In the genomic region with DNA sequence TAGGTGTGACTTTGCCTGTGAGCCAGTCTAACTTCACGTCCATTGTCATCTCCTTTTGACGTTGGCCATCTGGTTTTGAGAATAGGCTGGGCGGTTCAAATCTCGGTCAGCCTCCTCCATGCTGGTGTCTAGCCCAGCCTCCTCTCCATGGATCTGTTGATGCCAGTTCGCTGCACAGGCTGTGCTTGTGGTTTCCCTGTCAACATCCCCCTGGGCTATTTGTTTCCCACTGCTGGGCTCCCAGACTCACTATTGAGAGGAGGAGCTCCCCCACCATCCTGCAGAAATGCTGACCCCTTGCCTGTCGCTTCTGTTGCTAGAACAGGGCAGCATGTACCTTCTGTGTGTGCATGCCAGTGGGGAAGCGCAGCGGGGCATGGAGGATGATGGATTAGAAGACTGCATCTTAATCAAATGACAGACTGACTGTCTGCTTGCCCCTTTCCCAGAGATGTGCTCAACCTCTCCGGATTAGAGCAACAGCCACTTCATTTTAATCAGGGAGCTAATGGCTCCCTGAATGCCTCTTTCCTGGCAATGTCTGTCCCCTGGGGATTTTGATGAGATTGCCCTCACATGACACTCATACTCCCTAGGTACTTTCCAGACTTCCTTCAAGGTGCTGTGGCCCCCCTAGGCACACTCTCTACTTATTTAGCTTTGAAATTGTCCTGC, we compare ENCODE assay signal across 26 cellular contexts.
DNase-seq lines count a peak whose midpoint lies in the region; TF ChIP-seq lines count a peak whose summit lies in the region.
"Had no signal": no experiment of that assay in that cellular context is flagged by ENCODE, and none has a peak within 500 bp of the region (broad histone marks: within the 10 kb centered on the region; RNA-seq: fewer than 3 reads in every experiment).

No MANE protein-coding gene starts in this region.

- H3K4me1 ChIP-seq in HEK293 (ENCODE audit: control insufficient read depth, insufficient read depth, low read length) = no peaks in the 10 kb centered on the region
- H3K4me1 ChIP-seq in SJCRH30 = peaks cover 48% of the 10 kb centered on the region
- peaks cover 6% of the 10 kb centered on the region for H3K4me1 ChIP-seq in mesendoderm (ENCODE audit: control insufficient read depth, low read depth, low read length)
- H3K4me1 ChIP-seq in H9 (ENCODE audit: insufficient read depth, low read length) = no peaks in the 10 kb centered on the region
- H3K4me1 ChIP-seq: colonic mucosa had no signal

- no peak overlapping the region for H2AFZ ChIP-seq in H9 (ENCODE audit: low read length)

- no peak overlapping the region for H2BK5ac ChIP-seq in mesendoderm (ENCODE audit: low read length)
- no peak overlapping the region for H2BK5ac ChIP-seq in H9 (ENCODE audit: insufficient read length, low read length)

- H4K5ac ChIP-seq in mesendoderm (ENCODE audit: low read length) (no peak overlapping the region), H9 (ENCODE audit: insufficient read length, low read depth, low read length) (no peak overlapping the region)

- H3K9me3 ChIP-seq in HEK293 (ENCODE audit: control insufficient read depth, insufficient read depth, low read depth, low read length) = no peaks in the 10 kb centered on the region
- no peaks in the 10 kb centered on the region for H3K9me3 ChIP-seq in SJCRH30 (replicated peaks)
- H3K9me3 ChIP-seq in H9 (ENCODE audit: control insufficient read depth, low read depth, low read length) = no peaks in the 10 kb centered on the region
- H3K9me3 ChIP-seq: colonic mucosa, esophagus squamous epithelium, gastroesophageal sphincter, tibial nerve had no signal

- POLR2A ChIA-PET in HEK293 (lab: Yijun Ruan, JAX) = no interaction called here

- no peak overlapping the region for H4K91ac ChIP-seq in H9 (ENCODE audit: insufficient read length, low read depth, low read length)

- no peaks in the 10 kb centered on the region for H3K79me1 ChIP-seq in mesendoderm (ENCODE audit: low read length)
- no peaks in the 10 kb centered on the region for H3K79me1 ChIP-seq in H9 (ENCODE audit: insufficient read depth, low read depth, low read length, poor library complexity, severe bottlenecking)

- no peak overlapping the region for H3T11ph ChIP-seq in H9 (ENCODE audit: low read length)

- TF ChIP-seq CTCF in HEK293 (tag by site-specific recombination; IDR thresholded peaks at IDR 0.05) = no peak
- TF ChIP-seq CTCF in H9 (conservative IDR thresholded peaks at IDR 0.05) = no peak

- H3K9ac ChIP-seq in mesendoderm (ENCODE audit: low read length) (no peak overlapping the region), H9 (ENCODE audit: extremely low read depth, insufficient read length, low read length) (no peak overlapping the region)

- DNase-seq in NCI-H2227 (lab: John Stamatoyannopoulos, UW; ENCODE audit: unreplicated experiment) (peak; percentile 8), NCI-H2227 treated with DMSO at 0.1 percent for 48 hours (lab: John Stamatoyannopoulos, UW) (no peak), SJCRH30 (no peak), mesendoderm (peak; percentile 33), globus pallidus (ENCODE audit: low spot score) (no peak), NCI-H146 (lab: John Stamatoyannopoulos, UW) (no peak), H9 (no peak)
- DNase-seq: activated CD4-positive, alpha-beta memory T cell treated with anti-CD3 and anti-CD28 coated beads, Interleukin-2, amount 10 ng/mL, durations not matched to agents 7 days and 5 days; activated gamma-delta T cell treated with Interleukin-2 at 50 U/mL for 16 hours; activated T-cell treated with anti-CD3 and anti-CD28 coated beads for 4 hours; colonic mucosa; effector memory CD8-positive, alpha-beta T cell; esophagus squamous epithelium; H7; kidney glomerular epithelial cell; naive thymus-derived CD4-positive, alpha-beta T cell; NCI-H446; stimulated activated CD4-positive, alpha-beta T cell treated with anti-CD3 and anti-CD28 coated beads, Interleukin-12 subunit alpha, Interleukin-12 subunit beta, amount 100 ng/mL, for 4 hours; stimulated activated CD4-positive, alpha-beta T cell treated with anti-CD3 and anti-CD28 coated beads, Interleukin-4, amount 100 ng/mL, for 4 hours; T1000 had no signal

- H4K8ac ChIP-seq in mesendoderm (ENCODE audit: low read depth, low read length) = no peak overlapping the region
- H4K8ac ChIP-seq in H9 (replicated peaks; ENCODE audit: insufficient read length, low read depth, low read length) = no peak overlapping the region

- H3K9me3 Mint-ChIP-seq in H9 = peaks cover 0 to 2% of the 10 kb centered on the region in 2 experiments; a peak in 2 of 5 replicates
- H3K9me3 Mint-ChIP-seq: activated CD4-positive, alpha-beta memory T cell treated with anti-CD3 and anti-CD28 coated beads, Interleukin-2, amount 10 ng/mL, durations not matched to agents 7 days and 5 days; effector memory CD8-positive, alpha-beta T cell; memory B cell; naive thymus-derived CD4-positive, alpha-beta T cell; stimulated activated naive CD8-positive, alpha-beta T cell treated with anti-CD3 and anti-CD28 coated beads, Interleukin-15, Interleukin-2, amounts not matched to agents 100 ng/mL and 50 ng/mL, for 24 hours had no signal

- H3K4me1 Mint-ChIP-seq in H9 = peaks cover 9 to 11% of the 10 kb centered on the region in 2 experiments

- H3K36me3 ChIP-seq in HEK293 (ENCODE audit: control insufficient read depth in 2 of 2, insufficient read depth in 1 of 2, low read length in 2 of 2) (no peaks in the 10 kb centered on the region), SJCRH30 (peaks cover 55% of the 10 kb centered on the region), mesendoderm (ENCODE audit: control insufficient read depth, insufficient read depth, low read length) (no peaks in the 10 kb centered on the region)
- H3K36me3 ChIP-seq: colonic mucosa had no signal

- H3K27ac ChIP-seq in HEK293 (ENCODE audit: extremely low read depth, low read depth, low read length) (no peak overlapping the region), SJCRH30 (peak overlapping the region; percentile 18), mesendoderm (ENCODE audit: low read depth, low read length) (no peak overlapping the region), H9 (ENCODE audit: insufficient read length, low read depth, low read length) (no peak overlapping the region)
- H3K27ac ChIP-seq: colonic mucosa, esophagus squamous epithelium, gastroesophageal sphincter, tibial nerve had no signal

- no peak overlapping the region for H3K4me3 Mint-ChIP-seq in H9
- H3K4me3 Mint-ChIP-seq: activated CD4-positive, alpha-beta memory T cell treated with anti-CD3 and anti-CD28 coated beads, Interleukin-2, amount 10 ng/mL, durations not matched to agents 7 days and 5 days; brain; effector memory CD8-positive, alpha-beta T cell; memory B cell; naive thymus-derived CD4-positive, alpha-beta T cell; stimulated activated naive CD8-positive, alpha-beta T cell treated with anti-CD3 and anti-CD28 coated beads, Interleukin-15, Interleukin-2, amounts not matched to agents 100 ng/mL and 50 ng/mL, for 24 hours had no signal

- H3K56ac ChIP-seq in mesendoderm (ENCODE audit: low read length) (peak overlapping the region; percentile 2), H9 (ENCODE audit: insufficient read length, low read depth, low read length) (no peak overlapping the region)

- H3K27ac Mint-ChIP-seq in H9 = no peak overlapping the region; a peak in 1 of 7 replicates
- H3K27ac Mint-ChIP-seq: activated CD4-positive, alpha-beta memory T cell treated with anti-CD3 and anti-CD28 coated beads, Interleukin-2, amount 10 ng/mL, durations not matched to agents 7 days and 5 days; effector memory CD8-positive, alpha-beta T cell; naive thymus-derived CD4-positive, alpha-beta T cell; stimulated activated naive CD8-positive, alpha-beta T cell treated with anti-CD3 and anti-CD28 coated beads, Interleukin-15, Interleukin-2, amounts not matched to agents 100 ng/mL and 50 ng/mL, for 24 hours had no signal

- H3K4ac ChIP-seq in mesendoderm (ENCODE audit: low read depth, low read length) (no peak overlapping the region), H9 (ENCODE audit: low read depth, low read length) (no peak overlapping the region)

- no peaks in the 10 kb centered on the region for H3K79me2 ChIP-seq in mesendoderm (ENCODE audit: control insufficient read depth, insufficient read depth, low read length)
- H3K79me2 ChIP-seq in H9 (ENCODE audit: insufficient read depth, low read length) = no peaks in the 10 kb centered on the region

- no peak overlapping the region for H2BK12ac ChIP-seq in H9 (ENCODE audit: insufficient read length, low read depth, low read length)

- H3K4me3 ChIP-seq in HEK293 (ENCODE audit: low read depth, low read length) (no peak overlapping the region), SJCRH30 (no peak overlapping the region), mesendoderm (ENCODE audit: low read length) (no peak overlapping the region)
- H3K4me3 ChIP-seq: colonic mucosa, esophagus squamous epithelium, gastroesophageal sphincter, tibial nerve had no signal

- no peak overlapping the region for H3K4me2 ChIP-seq in mesendoderm (ENCODE audit: low read length)
- H3K4me2 ChIP-seq in H9 (ENCODE audit: insufficient read depth, insufficient read length, low read length) = no peak overlapping the region

- H3K18ac ChIP-seq in mesendoderm (ENCODE audit: low read length) = no peak overlapping the region
- no peak overlapping the region for H3K18ac ChIP-seq in H9 (ENCODE audit: insufficient read length, low read depth, low read length)

- H3K23ac ChIP-seq in mesendoderm (ENCODE audit: low read length) (no peak overlapping the region), H9 (ENCODE audit: insufficient read length, low read depth, low read length) (no peak overlapping the region)

- H3K27me3 ChIP-seq in SJCRH30 (no peaks in the 10 kb centered on the region), mesendoderm (ENCODE audit: insufficient read depth, low read length, poor library complexity) (no peaks in the 10 kb centered on the region), H9 (ENCODE audit: insufficient read depth, low read length) (no peaks in the 10 kb centered on the region)
- H3K27me3 ChIP-seq: colonic mucosa, esophagus squamous epithelium, gastroesophageal sphincter, tibial nerve had no signal

- no CpG with 5 or more reads among the region's 9 CpGs for WGBS in mesendoderm (ENCODE audit: extremely low coverage, insufficient coverage, low lambda C conversion rate)
- WGBS in H9 (ENCODE audit: extremely low coverage, insufficient read length, low lambda C conversion rate) = no CpG with 5 or more reads among the region's 9 CpGs

- H2AK5ac ChIP-seq in mesendoderm (ENCODE audit: low read length) (no peak overlapping the region), H9 (ENCODE audit: insufficient read length, low read length) (no peak overlapping the region)

- H3K23me2 ChIP-seq in H9 (ENCODE audit: insufficient read length, low read depth, low read length, poor library complexity, severe bottlenecking) = no peaks in the 10 kb centered on the region

- H4K20me1 ChIP-seq in H9 (ENCODE audit: control insufficient read depth, insufficient read depth, insufficient read length) = no peaks in the 10 kb centered on the region

- H2BK15ac ChIP-seq in mesendoderm (replicated peaks; ENCODE audit: low read depth) = no peak overlapping the region
- H2BK15ac ChIP-seq in H9 (ENCODE audit: low read depth, low read length) = no peak overlapping the region

- peaks cover 2 to 13% (median 7%) of the 10 kb centered on the region in 3 experiments; a peak in 5 of 7 replicates for H3K36me3 Mint-ChIP-seq in H9 (ENCODE audit: insufficient read depth in 1 of 3, low read depth in 3 of 3)
- H3K36me3 Mint-ChIP-seq: memory B cell; naive thymus-derived CD4-positive, alpha-beta T cell had no signal

- H3K27me3 Mint-ChIP-seq in H9 (ENCODE audit: low read depth) = no peaks in the 10 kb centered on the region; the same call in 1 of the 2 replicates
- H3K27me3 Mint-ChIP-seq: brain had no signal

- H2BK120ac ChIP-seq in mesendoderm (ENCODE audit: low read depth, low read length) = no peak overlapping the region
- no peak overlapping the region for H2BK120ac ChIP-seq in H9 (ENCODE audit: low read depth, low read length, poor library complexity, severe bottlenecking)

- no peak overlapping the region for H3K14ac ChIP-seq in H9 (ENCODE audit: insufficient read depth, low read length)

- CTCF ChIA-PET in HEK293 (lab: Yijun Ruan, JAX) = interaction anchor here (0.7 to 1.0 kb wide), 3 partner anchors 11 to 66 kb away, joined by 3 read pairs; no protein-coding TSS in a partner anchor

- H2BK20ac ChIP-seq in H9 (ENCODE audit: low read depth, low read length, poor library complexity, severe bottlenecking) = no peak overlapping the region

Comparison
In these comparisons a context has a peak if more than half of its experiments do, and no peak if none do; other contexts are left out.
1. DNase-seq: peak in NCI-H2227 (single experiment) and mesendoderm (single experiment); none in NCI-H2227 treated with DMSO at 0.1 percent for 48 hours (single experiment), SJCRH30 (0 of 2), globus pallidus (single experiment), NCI-H146 (single experiment) and H9 (single experiment).